10 cellular contexts compared by ENCODE assay signal in the genomic region with DNA sequence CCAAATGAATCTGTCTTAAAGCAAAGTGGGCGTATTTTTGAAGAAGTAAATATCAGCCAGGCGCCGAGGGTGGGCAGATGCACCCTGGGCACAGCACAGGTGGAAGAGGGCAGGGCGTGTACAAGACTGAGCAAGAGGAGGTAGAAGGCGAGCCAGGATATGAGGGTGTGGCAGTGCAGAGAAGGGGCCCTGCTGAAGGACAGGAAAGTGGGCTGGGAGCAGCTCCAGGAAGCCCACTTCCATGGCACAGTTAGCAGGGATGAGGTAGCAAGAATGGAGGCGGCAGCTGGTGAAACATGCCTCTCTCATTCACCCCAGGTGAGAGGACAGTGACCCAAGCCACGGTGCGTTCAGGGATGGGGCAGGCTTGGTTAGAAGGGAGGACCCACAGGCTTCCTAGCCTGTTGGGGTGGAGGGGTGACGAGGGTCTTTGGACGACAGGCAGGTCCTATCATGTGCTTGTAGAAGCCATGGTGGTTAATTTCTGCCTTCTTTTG.
DNase-seq lines count a peak whose midpoint lies in the region; ATAC-seq and TF ChIP-seq lines count a peak whose summit lies in the region.
"Had no signal": no experiment of that assay in that cellular context is flagged by ENCODE, and none has a peak within 500 bp of the region (broad histone marks: within the 10 kb centered on the region; RNA-seq: fewer than 3 reads in every experiment).

No MANE protein-coding gene starts in this region.

- no peak for TF ChIP-seq POLR2A in sigmoid colon (IDR thresholded peaks at IDR 0.05)

- H3K27me3 ChIP-seq in colonic mucosa (no peaks in the 10 kb centered on the region), sigmoid colon (no peaks in the 10 kb centered on the region)

- peak; percentile 38 for DNase-seq in Jurkat, Clone E6-1 (ENCODE audit: low read depth, low spot score)
- DNase-seq in colonic mucosa = peak; percentile 57
- peak; percentile 54 for DNase-seq in sigmoid colon
- no peak for DNase-seq in mesenteric fat pad (ENCODE audit: low spot score)
- DNase-seq in NCI-H524 (lab: John Stamatoyannopoulos, UW) = no peak
- no peak for DNase-seq in NK-92 treated with Interleukin-12 subunit alpha and Interleukin-12 subunit beta, amount 100 ng/mL, for 24 hours (lab: John Stamatoyannopoulos, UW)
- DNase-seq: nucleus accumbens had no signal

- peak overlapping the region in 1 of 2 donors; percentile 32 for H3K9ac ChIP-seq in colonic mucosa (ENCODE audit: low read depth in 2 of 2, low read length in 2 of 2)

- H3K36me3 ChIP-seq in colonic mucosa (no peaks in the 10 kb centered on the region), sigmoid colon (no peaks in the 10 kb centered on the region)

- H3K27ac ChIP-seq in colonic mucosa = no peak overlapping the region
- peak overlapping the region; percentile 56 to 80 (median 79) for H3K27ac ChIP-seq in sigmoid colon
- H3K27ac ChIP-seq: VCaP had no signal

- TF ChIP-seq CTCF in colonic mucosa (IDR thresholded peaks at IDR 0.05) = no peak
- TF ChIP-seq CTCF in sigmoid colon (IDR thresholded peaks at IDR 0.05) = no peak

- peaks cover 14% of the 10 kb centered on the region for H3K4me1 ChIP-seq in colonic mucosa
- peaks cover 0 to 50% (median 44%) of the 10 kb centered on the region in 4 donors for H3K4me1 ChIP-seq in sigmoid colon

- intact Hi-C loops in colonic mucosa (cut with DNase I) (no loop called here), sigmoid colon (cut with DNase I) (loop anchor here (5.0 kb wide), 1 partner anchor 34 kb away; no protein-coding TSS in a partner anchor)

- H3K9me3 ChIP-seq in colonic mucosa (no peaks in the 10 kb centered on the region), sigmoid colon (no peaks in the 10 kb centered on the region)

- TF ChIP-seq EP300 in sigmoid colon (IDR thresholded peaks at IDR 0.05) = no peak

- peak overlapping the region; percentile 23 for H3K4me3 ChIP-seq in Jurkat, Clone E6-1 (ENCODE audit: low read length)
- no peak overlapping the region for H3K4me3 ChIP-seq in colonic mucosa
- no peak overlapping the region for H3K4me3 ChIP-seq in sigmoid colon

- 46 to 63% methylated on average over 10 of the region's 10 CpGs for WGBS in sigmoid colon, 2 donors

- ATAC-seq in GM21529 (IDR thresholded peaks at IDR 0.05; ENCODE audit: unreplicated experiment) (peak; percentile 12), HG03571 (IDR thresholded peaks at IDR 0.05; ENCODE audit: unreplicated experiment) (no peak)

Comparison
In these comparisons a context has a peak if more than half of its experiments do, and no peak if none do; other contexts are left out.
1. DNase-seq: peak in Jurkat, Clone E6-1 (single experiment), colonic mucosa (single experiment) and sigmoid colon (single experiment); none in mesenteric fat pad (single experiment), NCI-H524 (0 of 2) and NK-92 treated with Interleukin-12 subunit alpha and Interleukin-12 subunit beta, amount 100 ng/mL, for 24 hours (single experiment).